Comparison of ENCODE assay signal across 1 cellular context in the genomic region with DNA sequence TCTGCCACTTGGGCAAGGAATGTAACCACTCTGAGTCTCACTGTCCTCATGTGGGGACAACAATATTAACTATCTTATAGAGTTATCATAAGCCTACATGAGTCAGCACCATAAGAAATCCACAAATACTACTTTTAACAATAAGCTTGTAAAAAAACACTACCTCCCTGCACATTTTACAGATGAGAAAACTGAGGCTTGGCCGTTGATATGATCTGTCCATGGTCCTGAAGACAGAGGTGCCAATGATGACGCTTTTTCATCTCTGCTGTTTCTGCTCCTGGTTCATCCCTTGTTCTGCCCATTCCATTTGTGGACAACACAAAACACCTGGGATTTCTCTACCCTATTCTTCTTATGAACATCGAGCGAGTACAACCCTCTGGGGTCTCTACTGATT.
A peak's percentile ranks its signal among the peaks of the same experiment; 100 is the strongest.
TF ChIP-seq lines count a peak whose summit lies in the region.

No MANE protein-coding gene starts in this region.

TF ChIP-seq in K562, 482 proteins besides CTCF, POLR2A, EP300 and RAD21 (continued from another document and continues in another):
- TF ChIP-seq, protein P1, sequence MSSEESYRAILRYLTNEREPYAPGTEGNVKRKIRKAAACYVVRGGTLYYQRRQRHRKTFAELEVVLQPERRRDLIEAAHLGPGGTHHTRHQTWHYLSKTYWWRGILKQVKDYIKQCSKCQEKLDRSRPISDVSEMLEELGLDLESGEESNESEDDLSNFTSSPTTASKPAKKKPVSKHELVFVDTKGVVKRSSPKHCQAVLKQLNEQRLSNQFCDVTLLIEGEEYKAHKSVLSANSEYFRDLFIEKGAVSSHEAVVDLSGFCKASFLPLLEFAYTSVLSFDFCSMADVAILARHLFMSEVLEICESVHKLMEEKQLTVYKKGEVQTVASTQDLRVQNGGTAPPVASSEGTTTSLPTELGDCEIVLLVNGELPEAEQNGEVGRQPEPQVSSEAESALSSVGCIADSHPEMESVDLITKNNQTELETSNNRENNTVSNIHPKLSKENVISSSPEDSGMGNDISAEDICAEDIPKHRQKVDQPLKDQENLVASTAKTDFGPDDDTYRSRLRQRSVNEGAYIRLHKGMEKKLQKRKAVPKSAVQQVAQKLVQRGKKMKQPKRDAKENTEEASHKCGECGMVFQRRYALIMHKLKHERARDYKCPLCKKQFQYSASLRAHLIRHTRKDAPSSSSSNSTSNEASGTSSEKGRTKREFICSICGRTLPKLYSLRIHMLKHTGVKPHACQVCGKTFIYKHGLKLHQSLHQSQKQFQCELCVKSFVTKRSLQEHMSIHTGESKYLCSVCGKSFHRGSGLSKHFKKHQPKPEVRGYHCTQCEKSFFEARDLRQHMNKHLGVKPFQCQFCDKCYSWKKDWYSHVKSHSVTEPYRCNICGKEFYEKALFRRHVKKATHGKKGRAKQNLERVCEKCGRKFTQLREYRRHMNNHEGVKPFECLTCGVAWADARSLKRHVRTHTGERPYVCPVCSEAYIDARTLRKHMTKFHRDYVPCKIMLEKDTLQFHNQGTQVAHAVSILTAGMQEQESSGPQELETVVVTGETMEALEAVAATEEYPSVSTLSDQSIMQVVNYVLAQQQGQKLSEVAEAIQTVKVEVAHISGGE (CRISPR knock-in tag; IDR thresholded peaks at IDR 0.05), result no peak
- TF ChIP-seq ETV6 (IDR thresholded peaks at IDR 0.05; ENCODE audit: borderline replicate concordance in 1 of 2, low read depth in 2 of 2, low read length in 1 of 2) (no peak), ETV6 (CRISPR knock-in tag; IDR thresholded peaks at IDR 0.05; ENCODE audit: borderline replicate concordance) (no peak), TSC22D4 (tag; IDR thresholded peaks at IDR 0.05) (no peak), SNIP1 (IDR thresholded peaks at IDR 0.05; ENCODE audit: low read depth) (no peak), FOXA1 (IDR thresholded peaks at IDR 0.05; ENCODE audit: borderline replicate concordance) (no peak), SP1 (CRISPR knock-in tag; IDR thresholded peaks at IDR 0.05) (no peak), PURB (CRISPR knock-in tag; IDR thresholded peaks at IDR 0.05; ENCODE audit: low read depth) (no peak), ZNF263 (CRISPR knock-in tag; IDR thresholded peaks at IDR 0.05; ENCODE audit: borderline replicate concordance) (no peak), POLR2AphosphoS2 (IDR thresholded peaks at IDR 0.05; ENCODE audit: low read length) (no peak), CEBPG (CRISPR knock-in tag; IDR thresholded peaks at IDR 0.05) (no peak), CEBPG (tag; conservative IDR thresholded peaks at IDR 0.05 in 1 of 2, IDR thresholded peaks at IDR 0.05 in 1 of 2) (no peak), CREM (IDR thresholded peaks at IDR 0.05; ENCODE audit: low read depth) (no peak), NONO (IDR thresholded peaks at IDR 0.05; ENCODE audit: low read depth in 2 of 2, low read length in 1 of 2) (no peak), RCOR1 (IDR thresholded peaks at IDR 0.05; ENCODE audit: borderline replicate concordance in 1 of 2, low read depth in 2 of 2, low read length in 2 of 2) (peak in 1 of 2 experiments; percentile 87; a peak in 2 of 4 replicates), GABPA (tag; conservative IDR thresholded peaks at IDR 0.05; ENCODE audit: low read depth) (no peak), EWSR1 (IDR thresholded peaks at IDR 0.05; ENCODE audit: borderline replicate concordance, low read depth, partially characterized antibody) (no peak), SMC3 (conservative IDR thresholded peaks at IDR 0.05; ENCODE audit: insufficient read depth, low read depth, low read length) (no peak), ATF1 (CRISPR knock-in tag; IDR thresholded peaks at IDR 0.05) (no peak), ATF1 (tag; IDR thresholded peaks at IDR 0.05) (no peak), FIP1L1 (IDR thresholded peaks at IDR 0.05; ENCODE audit: low read depth, low read length, poor library complexity, severe bottlenecking) (no peak), MYBL2 (IDR thresholded peaks at IDR 0.05; ENCODE audit: low read depth) (peak; percentile 82), MYBL2 (CRISPR knock-in tag; IDR thresholded peaks at IDR 0.05; ENCODE audit: borderline replicate concordance) (no peak), MTA2 (IDR thresholded peaks at IDR 0.05; ENCODE audit: low read depth) (no peak), ERF (CRISPR knock-in tag; IDR thresholded peaks at IDR 0.05) (no peak), RFX1 (IDR thresholded peaks at IDR 0.05) (no peak), SIN3B (IDR thresholded peaks at IDR 0.05; ENCODE audit: low read depth) (no peak), GATAD2A (IDR thresholded peaks at IDR 0.05) (no peak), GTF2F1 (IDR thresholded peaks at IDR 0.05; ENCODE audit: low read depth, low read length) (no peak), C11orf30 (IDR thresholded peaks at IDR 0.05; ENCODE audit: low read depth) (no peak)
- TF ChIP-seq, protein P2, sequence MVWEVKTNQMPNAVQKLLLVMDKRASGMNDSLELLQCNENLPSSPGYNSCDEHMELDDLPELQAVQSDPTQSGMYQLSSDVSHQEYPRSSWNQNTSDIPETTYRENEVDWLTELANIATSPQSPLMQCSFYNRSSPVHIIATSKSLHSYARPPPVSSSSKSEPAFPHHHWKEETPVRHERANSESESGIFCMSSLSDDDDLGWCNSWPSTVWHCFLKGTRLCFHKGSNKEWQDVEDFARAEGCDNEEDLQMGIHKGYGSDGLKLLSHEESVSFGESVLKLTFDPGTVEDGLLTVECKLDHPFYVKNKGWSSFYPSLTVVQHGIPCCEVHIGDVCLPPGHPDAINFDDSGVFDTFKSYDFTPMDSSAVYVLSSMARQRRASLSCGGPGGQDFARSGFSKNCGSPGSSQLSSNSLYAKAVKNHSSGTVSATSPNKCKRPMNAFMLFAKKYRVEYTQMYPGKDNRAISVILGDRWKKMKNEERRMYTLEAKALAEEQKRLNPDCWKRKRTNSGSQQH (CRISPR knock-in tag; IDR thresholded peaks at IDR 0.05), result no peak
- TF ChIP-seq, protein P3, sequence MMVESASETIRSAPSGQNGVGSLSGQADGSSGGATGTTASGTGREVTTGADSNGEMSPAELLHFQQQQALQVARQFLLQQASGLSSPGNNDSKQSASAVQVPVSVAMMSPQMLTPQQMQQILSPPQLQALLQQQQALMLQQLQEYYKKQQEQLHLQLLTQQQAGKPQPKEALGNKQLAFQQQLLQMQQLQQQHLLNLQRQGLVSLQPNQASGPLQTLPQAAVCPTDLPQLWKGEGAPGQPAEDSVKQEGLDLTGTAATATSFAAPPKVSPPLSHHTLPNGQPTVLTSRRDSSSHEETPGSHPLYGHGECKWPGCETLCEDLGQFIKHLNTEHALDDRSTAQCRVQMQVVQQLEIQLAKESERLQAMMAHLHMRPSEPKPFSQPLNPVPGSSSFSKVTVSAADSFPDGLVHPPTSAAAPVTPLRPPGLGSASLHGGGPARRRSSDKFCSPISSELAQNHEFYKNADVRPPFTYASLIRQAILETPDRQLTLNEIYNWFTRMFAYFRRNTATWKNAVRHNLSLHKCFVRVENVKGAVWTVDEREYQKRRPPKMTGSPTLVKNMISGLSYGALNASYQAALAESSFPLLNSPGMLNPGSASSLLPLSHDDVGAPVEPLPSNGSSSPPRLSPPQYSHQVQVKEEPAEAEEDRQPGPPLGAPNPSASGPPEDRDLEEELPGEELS (CRISPR knock-in tag; IDR thresholded peaks at IDR 0.05; ENCODE audit: borderline replicate concordance), result no peak
- TF ChIP-seq, protein P4, sequence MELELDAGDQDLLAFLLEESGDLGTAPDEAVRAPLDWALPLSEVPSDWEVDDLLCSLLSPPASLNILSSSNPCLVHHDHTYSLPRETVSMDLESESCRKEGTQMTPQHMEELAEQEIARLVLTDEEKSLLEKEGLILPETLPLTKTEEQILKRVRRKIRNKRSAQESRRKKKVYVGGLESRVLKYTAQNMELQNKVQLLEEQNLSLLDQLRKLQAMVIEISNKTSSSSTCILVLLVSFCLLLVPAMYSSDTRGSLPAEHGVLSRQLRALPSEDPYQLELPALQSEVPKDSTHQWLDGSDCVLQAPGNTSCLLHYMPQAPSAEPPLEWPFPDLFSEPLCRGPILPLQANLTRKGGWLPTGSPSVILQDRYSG (tag; conservative IDR thresholded peaks at IDR 0.05; ENCODE audit: low read depth), result no peak
- TF ChIP-seq, protein P5, sequence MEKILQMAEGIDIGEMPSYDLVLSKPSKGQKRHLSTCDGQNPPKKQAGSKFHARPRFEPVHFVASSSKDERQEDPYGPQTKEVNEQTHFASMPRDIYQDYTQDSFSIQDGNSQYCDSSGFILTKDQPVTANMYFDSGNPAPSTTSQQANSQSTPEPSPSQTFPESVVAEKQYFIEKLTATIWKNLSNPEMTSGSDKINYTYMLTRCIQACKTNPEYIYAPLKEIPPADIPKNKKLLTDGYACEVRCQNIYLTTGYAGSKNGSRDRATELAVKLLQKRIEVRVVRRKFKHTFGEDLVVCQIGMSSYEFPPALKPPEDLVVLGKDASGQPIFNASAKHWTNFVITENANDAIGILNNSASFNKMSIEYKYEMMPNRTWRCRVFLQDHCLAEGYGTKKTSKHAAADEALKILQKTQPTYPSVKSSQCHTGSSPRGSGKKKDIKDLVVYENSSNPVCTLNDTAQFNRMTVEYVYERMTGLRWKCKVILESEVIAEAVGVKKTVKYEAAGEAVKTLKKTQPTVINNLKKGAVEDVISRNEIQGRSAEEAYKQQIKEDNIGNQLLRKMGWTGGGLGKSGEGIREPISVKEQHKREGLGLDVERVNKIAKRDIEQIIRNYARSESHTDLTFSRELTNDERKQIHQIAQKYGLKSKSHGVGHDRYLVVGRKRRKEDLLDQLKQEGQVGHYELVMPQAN (IDR thresholded peaks at IDR 0.05; ENCODE audit: borderline replicate concordance), result no peak
- TF ChIP-seq, protein P6, sequence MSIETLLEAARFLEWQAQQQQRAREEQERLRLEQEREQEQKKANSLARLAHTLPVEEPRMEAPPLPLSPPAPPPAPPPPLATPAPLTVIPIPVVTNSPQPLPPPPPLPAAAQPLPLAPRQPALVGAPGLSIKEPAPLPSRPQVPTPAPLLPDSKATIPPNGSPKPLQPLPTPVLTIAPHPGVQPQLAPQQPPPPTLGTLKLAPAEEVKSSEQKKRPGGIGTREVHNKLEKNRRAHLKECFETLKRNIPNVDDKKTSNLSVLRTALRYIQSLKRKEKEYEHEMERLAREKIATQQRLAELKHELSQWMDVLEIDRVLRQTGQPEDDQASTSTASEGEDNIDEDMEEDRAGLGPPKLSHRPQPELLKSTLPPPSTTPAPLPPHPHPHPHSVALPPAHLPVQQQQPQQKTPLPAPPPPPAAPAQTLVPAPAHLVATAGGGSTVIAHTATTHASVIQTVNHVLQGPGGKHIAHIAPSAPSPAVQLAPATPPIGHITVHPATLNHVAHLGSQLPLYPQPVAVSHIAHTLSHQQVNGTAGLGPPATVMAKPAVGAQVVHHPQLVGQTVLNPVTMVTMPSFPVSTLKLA (conservative IDR thresholded peaks at IDR 0.05), result no peak
- TF ChIP-seq, protein P7, sequence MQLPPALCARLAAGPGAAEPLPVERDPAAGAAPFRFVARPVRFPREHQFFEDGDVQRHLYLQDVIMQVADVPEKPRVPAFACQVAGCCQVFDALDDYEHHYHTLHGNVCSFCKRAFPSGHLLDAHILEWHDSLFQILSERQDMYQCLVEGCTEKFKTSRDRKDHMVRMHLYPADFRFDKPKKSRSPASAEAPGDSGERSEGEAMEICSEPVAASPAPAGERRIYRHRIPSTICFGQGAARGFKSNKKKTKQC (CRISPR knock-in tag; IDR thresholded peaks at IDR 0.05), result no peak
- TF ChIP-seq, protein P8, sequence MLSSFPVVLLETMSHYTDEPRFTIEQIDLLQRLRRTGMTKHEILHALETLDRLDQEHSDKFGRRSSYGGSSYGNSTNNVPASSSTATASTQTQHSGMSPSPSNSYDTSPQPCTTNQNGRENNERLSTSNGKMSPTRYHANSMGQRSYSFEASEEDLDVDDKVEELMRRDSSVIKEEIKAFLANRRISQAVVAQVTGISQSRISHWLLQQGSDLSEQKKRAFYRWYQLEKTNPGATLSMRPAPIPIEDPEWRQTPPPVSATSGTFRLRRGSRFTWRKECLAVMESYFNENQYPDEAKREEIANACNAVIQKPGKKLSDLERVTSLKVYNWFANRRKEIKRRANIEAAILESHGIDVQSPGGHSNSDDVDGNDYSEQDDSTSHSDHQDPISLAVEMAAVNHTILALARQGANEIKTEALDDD (IDR thresholded peaks at IDR 0.05), result no peak
- TF ChIP-seq, protein P9, sequence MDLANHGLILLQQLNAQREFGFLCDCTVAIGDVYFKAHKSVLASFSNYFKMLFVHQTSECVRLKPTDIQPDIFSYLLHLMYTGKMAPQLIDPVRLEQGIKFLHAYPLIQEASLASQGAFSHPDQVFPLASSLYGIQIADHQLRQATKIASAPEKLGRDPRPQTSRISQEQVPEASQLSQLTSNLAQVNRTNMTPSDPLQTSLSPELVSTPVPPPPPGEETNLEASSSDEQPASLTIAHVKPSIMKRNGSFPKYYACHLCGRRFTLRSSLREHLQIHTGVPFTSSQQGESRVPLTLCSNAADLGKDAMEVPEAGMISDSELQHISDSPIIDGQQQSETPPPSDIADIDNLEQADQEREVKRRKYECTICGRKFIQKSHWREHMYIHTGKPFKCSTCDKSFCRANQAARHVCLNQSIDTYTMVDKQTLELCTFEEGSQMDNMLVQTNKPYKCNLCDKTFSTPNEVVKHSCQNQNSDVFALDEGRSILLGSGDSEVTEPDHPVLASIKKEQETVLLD (IDR thresholded peaks at IDR 0.05), result no peak
- TF ChIP-seq, protein P10, sequence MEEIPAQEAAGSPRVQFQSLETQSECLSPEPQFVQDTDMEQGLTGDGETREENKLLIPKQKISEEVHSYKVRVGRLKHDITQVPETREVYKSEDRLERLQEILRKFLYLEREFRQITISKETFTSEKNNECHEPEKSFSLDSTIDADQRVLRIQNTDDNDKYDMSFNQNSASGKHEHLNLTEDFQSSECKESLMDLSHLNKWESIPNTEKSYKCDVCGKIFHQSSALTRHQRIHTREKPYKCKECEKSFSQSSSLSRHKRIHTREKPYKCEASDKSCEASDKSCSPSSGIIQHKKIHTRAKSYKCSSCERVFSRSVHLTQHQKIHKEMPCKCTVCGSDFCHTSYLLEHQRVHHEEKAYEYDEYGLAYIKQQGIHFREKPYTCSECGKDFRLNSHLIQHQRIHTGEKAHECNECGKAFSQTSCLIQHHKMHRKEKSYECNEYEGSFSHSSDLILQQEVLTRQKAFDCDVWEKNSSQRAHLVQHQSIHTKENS (CRISPR knock-in tag; IDR thresholded peaks at IDR 0.05), result no peak
- TF ChIP-seq, protein P11, sequence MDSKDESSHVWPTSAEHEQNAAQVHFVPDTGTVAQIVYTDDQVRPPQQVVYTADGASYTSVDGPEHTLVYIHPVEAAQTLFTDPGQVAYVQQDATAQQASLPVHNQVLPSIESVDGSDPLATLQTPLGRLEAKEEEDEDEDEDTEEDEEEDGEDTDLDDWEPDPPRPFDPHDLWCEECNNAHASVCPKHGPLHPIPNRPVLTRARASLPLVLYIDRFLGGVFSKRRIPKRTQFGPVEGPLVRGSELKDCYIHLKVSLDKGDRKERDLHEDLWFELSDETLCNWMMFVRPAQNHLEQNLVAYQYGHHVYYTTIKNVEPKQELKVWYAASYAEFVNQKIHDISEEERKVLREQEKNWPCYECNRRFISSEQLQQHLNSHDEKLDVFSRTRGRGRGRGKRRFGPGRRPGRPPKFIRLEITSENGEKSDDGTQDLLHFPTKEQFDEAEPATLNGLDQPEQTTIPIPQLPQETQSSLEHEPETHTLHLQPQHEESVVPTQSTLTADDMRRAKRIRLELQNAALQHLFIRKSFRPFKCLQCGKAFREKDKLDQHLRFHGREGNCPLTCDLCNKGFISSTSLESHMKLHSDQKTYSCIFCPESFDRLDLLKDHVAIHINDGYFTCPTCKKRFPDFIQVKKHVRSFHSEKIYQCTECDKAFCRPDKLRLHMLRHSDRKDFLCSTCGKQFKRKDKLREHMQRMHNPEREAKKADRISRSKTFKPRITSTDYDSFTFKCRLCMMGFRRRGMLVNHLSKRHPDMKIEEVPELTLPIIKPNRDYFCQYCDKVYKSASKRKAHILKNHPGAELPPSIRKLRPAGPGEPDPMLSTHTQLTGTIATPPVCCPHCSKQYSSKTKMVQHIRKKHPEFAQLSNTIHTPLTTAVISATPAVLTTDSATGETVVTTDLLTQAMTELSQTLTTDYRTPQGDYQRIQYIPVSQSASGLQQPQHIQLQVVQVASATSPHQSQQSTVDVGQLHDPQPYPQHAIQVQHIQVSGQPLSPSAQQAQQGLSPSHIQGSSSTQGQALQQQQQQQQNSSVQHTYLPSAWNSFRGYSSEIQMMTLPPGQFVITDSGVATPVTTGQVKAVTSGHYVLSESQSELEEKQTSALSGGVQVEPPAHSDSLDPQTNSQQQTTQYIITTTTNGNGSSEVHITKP (IDR thresholded peaks at IDR 0.05; ENCODE audit: partially characterized antibody), result no peak
